Comparison of ENCODE assay signal across 13 cellular contexts in genomic region chr12:116093915-116094314, GRCh38.
"Had no signal": no experiment of that assay in that cellular context is flagged by ENCODE, and none has a peak within 500 bp of the region (broad histone marks: within the 10 kb centered on the region; RNA-seq: fewer than 3 reads in every experiment).

No MANE protein-coding gene starts in this region.

- H3K27ac ChIP-seq: ovary, skin epidermis, tibial nerve, vagina had no signal

- H3K9me3 ChIP-seq: ovary, tibial nerve, vagina had no signal

- ATAC-seq: activated T-helper 17 cell treated with anti-CD3 and anti-CD28 coated beads, Interleukin-2, amount 50 U/mL, for 72 hours; effector memory CD8-positive, alpha-beta T cell; stimulated activated effector memory CD8-positive, alpha-beta T cell treated with anti-CD3 and anti-CD28 coated beads, Interleukin-12 subunit alpha, Interleukin-12 subunit beta, amount 100 ng/mL, for 72 hours had no signal

- H3K36me3 ChIP-seq: ovary, vagina had no signal

- DNase-seq: activated CD4-positive, alpha-beta T cell treated with anti-CD3 and anti-CD28 coated beads, Interleukin-2, amount 50 U/mL, for 1 hour; activated naive CD4-positive, alpha-beta T cell treated with anti-CD3 and anti-CD28 coated beads for 36 hours; activated T-cell treated with anti-CD3 and anti-CD28 coated beads for 4 hours; effector memory CD8-positive, alpha-beta T cell; head of caudate nucleus; kidney; ovary; T-helper 2 cell had no signal

- H3K4me3 ChIP-seq: ovary, skin epidermis, tibial nerve, vagina had no signal

- H3K27me3 ChIP-seq: ovary, tibial nerve, vagina had no signal
